In genomic region chr19:32336259-32337111, GRCh38 we compare ENCODE assay signal across 1 cellular context.
TF ChIP-seq lines count a peak whose summit lies in the region.

No MANE protein-coding gene starts in this region.

TF ChIP-seq in K562, 482 proteins besides CTCF, POLR2A, EP300 and RAD21 (continued from another document):
- TF ChIP-seq ZNF134 (CRISPR knock-in tag; conservative IDR thresholded peaks at IDR 0.05) (no peak), U2AF1 (optimal IDR thresholded peaks at IDR 0.05; ENCODE audit: low read depth, low read length) (no peak), MTA3 (IDR thresholded peaks at IDR 0.05; ENCODE audit: borderline replicate concordance) (no peak), PCBP2 (IDR thresholded peaks at IDR 0.05; ENCODE audit: low read depth, low read length, poor library complexity, severe bottlenecking) (no peak), CEBPB (tag; IDR thresholded peaks at IDR 0.05) (peak; percentile 37; the same call in 1 of the 2 replicates), EZH2 (IDR thresholded peaks at IDR 0.05; ENCODE audit: borderline replicate concordance, low read depth, low read length) (no peak), ZC3H11A (IDR thresholded peaks at IDR 0.05; ENCODE audit: low read depth, low read length) (no peak), CREM (IDR thresholded peaks at IDR 0.05; ENCODE audit: low read depth) (no peak), TBP (optimal IDR thresholded peaks at IDR 0.05; ENCODE audit: low read depth, low read length) (no peak), HEY1 (CRISPR knock-in tag; IDR thresholded peaks at IDR 0.05; ENCODE audit: borderline replicate concordance) (no peak), FOXM1 (IDR thresholded peaks at IDR 0.05; ENCODE audit: low read depth) (no peak), FOXM1 (CRISPR knock-in tag; IDR thresholded peaks at IDR 0.05; ENCODE audit: low read depth) (no peak), CCNT2 (IDR thresholded peaks at IDR 0.05; ENCODE audit: borderline replicate concordance, extremely low read depth, insufficient read length, low read depth, low read length) (no peak), HBP1 (CRISPR knock-in tag; IDR thresholded peaks at IDR 0.05) (no peak), ZNF121 (CRISPR knock-in tag; conservative IDR thresholded peaks at IDR 0.05) (no peak), ZKSCAN8 (CRISPR knock-in tag; IDR thresholded peaks at IDR 0.05) (no peak), CEBPZ (IDR thresholded peaks at IDR 0.05; ENCODE audit: borderline replicate concordance, low read depth, low read length) (no peak), CEBPG (CRISPR knock-in tag; IDR thresholded peaks at IDR 0.05) (no peak), CEBPG (tag; conservative IDR thresholded peaks at IDR 0.05 in 1 of 2, IDR thresholded peaks at IDR 0.05 in 1 of 2) (peak; percentile 16 to 34; a peak in 1 of 4 replicates), SMAD1 (IDR thresholded peaks at IDR 0.05; ENCODE audit: low read depth, low read length, partially characterized antibody) (no peak), NCOR1 (IDR thresholded peaks at IDR 0.05) (no peak), ZNF740 (CRISPR knock-in tag; IDR thresholded peaks at IDR 0.05) (no peak), ZNF740 (tag; IDR thresholded peaks at IDR 0.05) (no peak), SNRNP70 (optimal IDR thresholded peaks at IDR 0.05; ENCODE audit: low read depth, low read length) (no peak), SMC3 (conservative IDR thresholded peaks at IDR 0.05; ENCODE audit: insufficient read depth, low read depth, low read length) (0 out of 2 replicates have a peak, but pooled peaks have one; percentile 3)
TF ChIP-seq in K562: peak in this region for 5.
